In the genomic region with DNA sequence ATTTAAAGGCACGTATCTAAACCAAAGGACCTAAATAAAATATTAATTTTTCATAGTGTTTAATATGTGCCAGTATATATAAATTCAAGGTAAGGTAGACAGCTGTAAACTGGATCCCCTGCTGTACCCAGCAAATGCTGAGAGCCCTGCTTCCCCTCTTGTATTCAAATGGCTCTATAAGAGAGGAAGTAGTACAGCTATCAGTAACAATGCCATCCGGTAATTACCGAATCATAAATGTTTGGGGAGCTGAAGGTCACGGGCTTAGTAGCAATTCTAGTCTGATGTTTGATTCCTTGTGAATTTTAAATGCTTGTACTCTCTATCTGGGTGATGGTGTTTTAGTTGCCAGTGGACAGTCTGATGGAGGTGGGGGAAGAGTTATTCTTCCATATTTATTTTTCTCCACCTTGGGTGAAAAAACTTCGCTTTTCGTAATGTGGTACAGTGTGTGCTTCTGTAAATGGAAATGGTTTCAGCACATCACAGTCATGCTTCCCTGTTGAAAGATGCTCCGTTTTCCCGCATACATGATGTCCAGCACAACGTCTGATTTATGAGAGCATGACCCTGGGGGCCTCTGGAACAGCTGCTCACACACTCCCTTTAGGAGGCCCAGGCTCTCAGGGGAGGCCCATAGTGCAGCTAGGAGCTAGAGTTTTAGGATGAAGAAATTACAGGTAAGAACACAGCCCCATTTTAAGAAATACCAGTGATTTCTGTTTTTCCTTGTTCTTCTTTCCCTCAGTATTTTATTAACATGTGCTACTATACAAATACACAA, we compare ENCODE assay signal across 22 cellular contexts.
DNase-seq lines count a peak whose midpoint lies in the region; ATAC-seq and TF ChIP-seq lines count a peak whose summit lies in the region.
"Had no signal": no experiment of that assay in that cellular context is flagged by ENCODE, and none has a peak within 500 bp of the region (broad histone marks: within the 10 kb centered on the region; RNA-seq: fewer than 3 reads in every experiment).

No MANE protein-coding gene starts in this region.

- DNase-seq in DMS 273 (lab: John Stamatoyannopoulos, UW; ENCODE audit: unreplicated experiment) (peak; percentile 19), DMS 273 treated with DMSO at 0.1 percent for 48 hours (lab: John Stamatoyannopoulos, UW) (no peak), NCI-H146 treated with DMSO at 0.1 percent for 48 hours (lab: John Stamatoyannopoulos, UW; ENCODE audit: unreplicated experiment) (peak; percentile 76), SJCRH30 (peak; percentile 82 to 84), neuronal stem cell (ENCODE audit: low spot score) (no peak), coronary artery (ENCODE audit: low spot score) (no peak), psoas muscle (no peak), foreskin fibroblast (no peak)
- DNase-seq: activated CD8-positive, alpha-beta T cell treated with anti-CD3 and anti-CD28 coated beads for 36 hours; activated naive CD4-positive, alpha-beta T cell treated with anti-CD3 and anti-CD28 coated beads, Interleukin-2, amount 50 U/mL, for 16 hours; activated T-cell treated with anti-CD3 and anti-CD28 coated beads, Interleukin-2, amount 50 U/mL, for 4 hours; BE2C; GM23248; heart left ventricle; mesendoderm; NCI-H2081 treated with DMSO at 0.1 percent for 48 hours; spleen; tibial artery had no signal

- H3K27ac ChIP-seq in SJCRH30, result peak overlapping the region; percentile 89
- H3K27ac ChIP-seq in neuronal stem cell (replicated peaks; ENCODE audit: low read length), result no peak overlapping the region
- no peak overlapping the region for H3K27ac ChIP-seq in coronary artery
- H3K27ac ChIP-seq in psoas muscle, result no peak overlapping the region
- H3K27ac ChIP-seq: 22Rv1, ascending aorta, GM23248, heart left ventricle, prostate gland, spleen, tibial artery had no signal

- H2AK5ac ChIP-seq in neuronal stem cell (ENCODE audit: low read depth, low read length), result no peak overlapping the region

- no peak for ATAC-seq in psoas muscle
- ATAC-seq: activated CD8-positive, alpha-beta T cell treated with anti-CD3 and anti-CD28 coated beads for 36 hours; activated T-cell treated with anti-CD3 and anti-CD28 coated beads, Interleukin-2, amount 50 U/mL, for 4 hours; heart left ventricle; WTC11 had no signal

- H3K36me3 ChIP-seq in SJCRH30 (no peaks in the 10 kb centered on the region), neuronal stem cell (replicated peaks in 1 of 2; ENCODE audit: control insufficient read depth in 2 of 2, insufficient read depth in 2 of 2, low read length in 2 of 2) (no peaks in the 10 kb centered on the region), psoas muscle (ENCODE audit: insufficient read depth in 1 of 2, low read depth in 1 of 2) (no peaks in the 10 kb centered on the region)
- H3K36me3 ChIP-seq: ascending aorta, BE2C, heart left ventricle, prostate gland, spleen, tibial artery had no signal

- H3K9ac ChIP-seq in neuronal stem cell (ENCODE audit: low read depth, low read length, poor library complexity), result no peak overlapping the region
- H3K9ac ChIP-seq: GM23248 had no signal

- no peak overlapping the region for H3K18ac ChIP-seq in neuronal stem cell (ENCODE audit: low read length)

- no CpG with 5 or more reads among the region's 9 CpGs for WGBS in neuronal stem cell (ENCODE audit: extremely low coverage in 2 of 2, insufficient read length in 2 of 2, insufficient replicate concordance in 1 of 2), 2 donors
- WGBS in psoas muscle, 3 donors, result 57 to 75% (median 71%) methylated on average over 9 of the region's 9 CpGs

- intact Hi-C loops in psoas muscle (cut with DNase I), result loop anchor here in 1 of 2 donors (5.0 kb wide), 1 partner anchor 34 kb away; no protein-coding TSS in a partner anchor

- H2BK120ac ChIP-seq in neuronal stem cell (ENCODE audit: low read depth, low read length), result no peak overlapping the region

- no peak overlapping the region for H2BK12ac ChIP-seq in neuronal stem cell (ENCODE audit: low read length)

- H3K23ac ChIP-seq in neuronal stem cell (ENCODE audit: low read depth, low read length, poor library complexity), result no peak overlapping the region

- H3K27me3 ChIP-seq in SJCRH30 (no peaks in the 10 kb centered on the region), neuronal stem cell (ENCODE audit: control insufficient read depth in 3 of 3, insufficient read depth in 3 of 3, low read depth in 1 of 3, low read length in 3 of 3) (no peaks in the 10 kb centered on the region), psoas muscle (ENCODE audit: insufficient read depth in 3 of 3, low read length in 2 of 3) (no peaks in the 10 kb centered on the region)
- H3K27me3 ChIP-seq: ascending aorta, BE2C, heart left ventricle, spleen, tibial artery had no signal

- H4K91ac ChIP-seq in neuronal stem cell (ENCODE audit: low read depth, low read length, poor library complexity), result no peak overlapping the region

- H3K4me2 ChIP-seq in neuronal stem cell (ENCODE audit: insufficient read depth, low read length, poor library complexity, severe bottlenecking), result no peak overlapping the region

- no peak for TF ChIP-seq CTCF in coronary artery (IDR thresholded peaks at IDR 0.05)
- no peak for TF ChIP-seq CTCF in psoas muscle (IDR thresholded peaks at IDR 0.05)
- no peak for TF ChIP-seq CTCF in foreskin fibroblast (IDR thresholded peaks at IDR 0.05; ENCODE audit: low read depth, low read length)

- no peak overlapping the region for H3K4ac ChIP-seq in neuronal stem cell (ENCODE audit: low read length)

- no peak overlapping the region for H3K14ac ChIP-seq in neuronal stem cell (ENCODE audit: low read length)

- no peak overlapping the region for H4K8ac ChIP-seq in neuronal stem cell (ENCODE audit: low read depth, low read length)

- peak overlapping the region; percentile 46 for H2AFZ ChIP-seq in neuronal stem cell (ENCODE audit: low read length)
- H2AFZ ChIP-seq: GM23248 had no signal

- no peak overlapping the region for H2BK15ac ChIP-seq in neuronal stem cell (ENCODE audit: low read length)

- H3K4me1 ChIP-seq in SJCRH30 (peaks cover 16% of the 10 kb centered on the region), neuronal stem cell (ENCODE audit: control insufficient read depth in 2 of 2, insufficient read depth in 1 of 2, low read depth in 1 of 2, low read length in 2 of 2) (peaks cover 0 to 8% of the 10 kb centered on the region in 2 donors), psoas muscle (no peaks in the 10 kb centered on the region)
- H3K4me1 ChIP-seq: ascending aorta, BE2C, prostate gland, tibial artery had no signal

- H2BK5ac ChIP-seq in neuronal stem cell (ENCODE audit: low read length), result no peak overlapping the region

- peak overlapping the region; percentile 40 for H3K4me3 ChIP-seq in SJCRH30
- H3K4me3 ChIP-seq in neuronal stem cell (ENCODE audit: low read length in 2 of 2), result no peak overlapping the region
- no peak overlapping the region for H3K4me3 ChIP-seq in coronary artery
- no peak overlapping the region for H3K4me3 ChIP-seq in psoas muscle
- no peak overlapping the region for H3K4me3 ChIP-seq in foreskin fibroblast (ENCODE audit: low read depth in 1 of 2, low read length in 2 of 2)
- H3K4me3 ChIP-seq: ascending aorta, GM23248, heart left ventricle, prostate gland, spleen, tibial artery had no signal

- H3K79me1 ChIP-seq in neuronal stem cell (ENCODE audit: low read depth, low read length), result no peaks in the 10 kb centered on the region

- H3K9me3 ChIP-seq in SJCRH30 (replicated peaks) (no peaks in the 10 kb centered on the region), neuronal stem cell (replicated peaks in 1 of 2; ENCODE audit: control insufficient read depth in 2 of 2, insufficient read depth in 1 of 2, low read depth in 1 of 2, low read length in 2 of 2) (peaks cover 0 to 3% of the 10 kb centered on the region in 2 donors), psoas muscle (no peaks in the 10 kb centered on the region)
- H3K9me3 ChIP-seq: ascending aorta, BE2C, heart left ventricle, prostate gland, spleen, tibial artery had no signal

Comparison
In these comparisons a context has a peak if more than half of its experiments do, and no peak if none do; other contexts are left out.
1. DNase-seq: peak in DMS 273 (single experiment), NCI-H146 treated with DMSO at 0.1 percent for 48 hours (single experiment) and SJCRH30 (2 of 2); none in DMS 273 treated with DMSO at 0.1 percent for 48 hours (single experiment), neuronal stem cell (single experiment), coronary artery (single experiment), psoas muscle (0 of 2) and foreskin fibroblast (0 of 2).